ENCODE assay signal across 11 cellular contexts in genomic region chr10:70513848-70514309, GRCh38. TPM values are rescaled to one million over a fixed set of nuclear protein-coding genes. Genes with fewer than 3 reads are reported as not detected.
DNase-seq lines count a peak whose midpoint lies in the region; ATAC-seq lines count a peak whose summit lies in the region.
"Had no signal": no experiment of that assay in that cellular context is flagged by ENCODE, and none has a peak within 500 bp of the region (broad histone marks: within the 10 kb centered on the region; RNA-seq: fewer than 3 reads in every experiment).

No MANE protein-coding gene starts in this region.

- no peaks in the 10 kb centered on the region for H3K36me3 ChIP-seq in H7 (replicated peaks; ENCODE audit: control insufficient read depth, insufficient read depth, low read length)
- H3K36me3 ChIP-seq: thoracic aorta had no signal

- intact Hi-C loops in activated CD4-positive, alpha-beta T cell treated with anti-CD3 and anti-CD28 coated beads for 36 hours (cut with DNase I, micrococcal nuclease): no loop called here

- no peak overlapping the region for H3K27ac Mint-ChIP-seq in activated CD4-positive, alpha-beta T cell treated with anti-CD3 and anti-CD28 coated beads for 36 hours
- H3K27ac Mint-ChIP-seq in IgD-negative memory B cell: peak overlapping the region in 1 of 3 donors; percentile 50

- POLR2A ChIA-PET in activated CD4-positive, alpha-beta T cell treated with anti-CD3 and anti-CD28 coated beads for 36 hours (lab: Charles Lee): no interaction called here

- no peak overlapping the region for H3K4me3 Mint-ChIP-seq in activated CD4-positive, alpha-beta T cell treated with anti-CD3 and anti-CD28 coated beads for 36 hours
- peak overlapping the region in 3 of 4 donors; percentile 52 to 90 (median 70) for H3K4me3 Mint-ChIP-seq in IgD-negative memory B cell

- CTCF ChIA-PET in activated CD4-positive, alpha-beta T cell treated with anti-CD3 and anti-CD28 coated beads for 36 hours (lab: Charles Lee): no interaction called here

- peak; percentile 65 for DNase-seq in activated CD4-positive, alpha-beta T cell treated with anti-CD3 and anti-CD28 coated beads for 36 hours
- DNase-seq in activated CD4-positive, alpha-beta T cell treated with anti-CD3 and anti-CD28 coated beads, Interleukin-2, amount 50 U/mL, for 1 hour: no peak
- DNase-seq in H7: peak; percentile 90
- peak; percentile 3 for DNase-seq in stimulated activated CD8-positive, alpha-beta memory T cell treated with anti-CD3 and anti-CD28 coated beads, Interleukin-12 subunit alpha, Interleukin-12 subunit beta, amount 100 ng/mL, for 24 hours (ENCODE audit: extremely low read depth)
- no peak for DNase-seq in Kasumi-1 (lab: John Stamatoyannopoulos, UW)
- DNase-seq in caudate nucleus (lab: John Stamatoyannopoulos, UW): no peak
- no peak for DNase-seq in GOT3 (lab: John Stamatoyannopoulos, UW)

- no peaks in the 10 kb centered on the region for H3K27me3 ChIP-seq in H7 (ENCODE audit: control insufficient read depth, insufficient read depth, low read length)

- no peak overlapping the region for H3K27ac ChIP-seq in caudate nucleus (ENCODE audit: low read depth, low read length)
- H3K27ac ChIP-seq: epithelial cell of prostate, KMS-11, thoracic aorta had no signal

- peak; percentile 93 for ATAC-seq in activated CD4-positive, alpha-beta T cell treated with anti-CD3 and anti-CD28 coated beads for 36 hours

- no peaks in the 10 kb centered on the region for H3K9me3 Mint-ChIP-seq in activated CD4-positive, alpha-beta T cell treated with anti-CD3 and anti-CD28 coated beads for 36 hours (ENCODE audit: low read depth)
- no peaks in the 10 kb centered on the region for H3K9me3 Mint-ChIP-seq in IgD-negative memory B cell

- peaks cover 4% of the 10 kb centered on the region for H3K4me1 Mint-ChIP-seq in activated CD4-positive, alpha-beta T cell treated with anti-CD3 and anti-CD28 coated beads for 36 hours
- peaks cover 11 to 18% (median 17%) of the 10 kb centered on the region in 3 donors for H3K4me1 Mint-ChIP-seq in IgD-negative memory B cell

- no peak overlapping the region for H3K4me3 ChIP-seq in H7 (ENCODE audit: insufficient read depth, low read depth, low read length)
- H3K4me3 ChIP-seq: thoracic aorta had no signal

- peaks cover 3% of the 10 kb centered on the region for H3K27me3 Mint-ChIP-seq in activated CD4-positive, alpha-beta T cell treated with anti-CD3 and anti-CD28 coated beads for 36 hours
- H3K27me3 Mint-ChIP-seq in IgD-negative memory B cell: no peaks in the 10 kb centered on the region

- H3K36me3 Mint-ChIP-seq in activated CD4-positive, alpha-beta T cell treated with anti-CD3 and anti-CD28 coated beads for 36 hours (ENCODE audit: low read depth): no peaks in the 10 kb centered on the region
- peaks cover 1% of the 10 kb centered on the region for H3K36me3 Mint-ChIP-seq in IgD-negative memory B cell

RNA-seq across cellular contexts. Expression of gene PALD1, which starts 35.3 kb away (rescaled TPM):
- total RNA-seq in activated CD4-positive, alpha-beta T cell treated with anti-CD3 and anti-CD28 coated beads for 36 hours: 1 to 10 TPM; 5.4 to 6.7 TPM
- 51.9 and 53.2 TPM in 2 replicates for total RNA-seq in H7 (2014; rRNA removed; shearing (Covaris generic))
- polyA plus RNA-seq in IgD-negative memory B cell: 0.08 TPM

Comparison
In these comparisons a context has a peak if more than half of its experiments do, and no peak if none do; other contexts are left out.
1. DNase-seq: peak in activated CD4-positive, alpha-beta T cell treated with anti-CD3 and anti-CD28 coated beads for 36 hours (single experiment), H7 (single experiment) and stimulated activated CD8-positive, alpha-beta memory T cell treated with anti-CD3 and anti-CD28 coated beads, Interleukin-12 subunit alpha, Interleukin-12 subunit beta, amount 100 ng/mL, for 24 hours (single experiment); none in activated CD4-positive, alpha-beta T cell treated with anti-CD3 and anti-CD28 coated beads, Interleukin-2, amount 50 U/mL, for 1 hour (single experiment), Kasumi-1 (0 of 2), caudate nucleus (0 of 61) and GOT3 (single experiment).